Comparison of ENCODE assay signal across 1 cellular context in the genomic region with DNA sequence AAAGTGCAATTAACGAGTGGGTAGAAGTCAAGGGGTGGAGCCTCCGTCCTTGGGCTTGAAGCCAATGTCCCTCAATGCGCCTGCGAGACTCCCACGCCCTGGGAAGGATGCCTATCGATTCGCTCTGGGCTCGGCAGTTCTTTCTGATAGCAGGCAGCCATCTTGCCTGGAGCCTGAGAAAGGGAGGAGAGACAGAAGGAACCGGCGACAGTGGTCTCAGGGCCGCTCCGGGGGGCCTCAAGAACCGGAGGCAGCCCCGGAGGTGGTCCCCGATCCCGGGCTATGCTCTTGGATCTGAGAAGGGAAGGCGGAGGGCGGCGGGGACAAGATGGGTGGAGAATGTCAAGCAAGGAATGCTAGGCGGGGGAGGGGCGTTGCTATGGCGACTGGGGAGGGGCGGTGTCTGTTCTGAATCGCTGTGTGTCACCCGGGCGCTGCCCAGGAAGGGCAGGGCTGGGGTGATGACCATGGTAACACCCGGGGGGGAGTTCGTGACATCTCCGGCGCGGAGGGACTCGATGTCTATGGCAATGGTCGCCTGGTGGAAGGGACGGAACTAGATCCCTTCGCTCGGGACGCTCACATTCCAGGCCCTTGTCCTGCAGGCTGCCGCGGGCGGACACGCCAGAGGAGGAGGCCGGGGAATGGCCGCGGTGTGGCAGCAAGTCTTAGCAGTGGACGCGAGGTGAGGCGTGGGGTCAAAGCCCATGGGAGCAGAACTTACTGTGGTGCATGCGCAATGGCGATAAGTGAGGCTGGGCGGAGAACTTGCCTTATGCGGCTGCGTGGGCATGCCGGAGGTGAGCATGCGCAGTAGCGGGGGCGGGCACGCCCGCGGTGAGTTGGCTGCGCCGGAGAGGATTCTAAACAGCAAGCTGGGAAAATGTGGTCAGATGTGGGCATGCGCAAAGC.
A peak's percentile ranks its signal among the peaks of the same experiment; 100 is the strongest.
TF ChIP-seq lines count a peak whose summit lies in the region.

Gene WDR13, plus strand, starts transcription at position 140 of the 912 bp plus-strand sequence. Its CDS starts 505 bp downstream, at position 645.

TF ChIP-seq in HepG2, 621 proteins besides CTCF, POLR2A, EP300 and RAD21 (continued from another document and continues in another):
- TF ChIP-seq, protein P1, sequence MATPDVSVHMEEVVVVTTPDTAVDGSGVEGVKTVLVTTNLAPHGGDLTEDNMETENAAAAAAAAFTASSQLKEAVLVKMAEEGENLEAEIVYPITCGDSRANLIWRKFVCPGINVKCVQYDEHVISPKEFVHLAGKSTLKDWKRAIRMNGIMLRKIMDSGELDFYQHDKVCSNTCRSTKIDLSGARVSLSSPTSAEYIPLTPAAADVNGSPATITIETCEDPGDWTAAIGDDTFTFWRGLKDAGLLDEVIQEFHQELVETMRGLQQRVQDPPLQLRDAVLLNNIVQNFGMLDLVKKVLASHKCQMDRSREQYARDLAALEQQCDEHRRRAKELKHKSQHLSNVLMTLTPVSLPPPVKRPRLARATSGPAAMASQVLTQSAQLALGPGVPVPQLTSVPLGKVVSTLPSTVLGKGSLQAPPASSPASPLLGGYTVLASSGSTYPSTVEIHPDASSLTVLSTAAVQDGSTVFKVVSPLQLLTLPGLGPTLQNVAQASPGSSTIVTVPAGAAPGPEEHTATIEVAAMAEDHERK (CRISPR knock-in tag; IDR thresholded peaks at IDR 0.05; ENCODE audit: low read depth): no peak
- TF ChIP-seq JUND (CRISPR knock-in tag; IDR thresholded peaks at IDR 0.05) (no peak), CERS6 (CRISPR knock-in tag; IDR thresholded peaks at IDR 0.05) (no peak), PCBP2 (optimal IDR thresholded peaks at IDR 0.05; ENCODE audit: low read depth, low read length, poor library complexity, severe bottlenecking) (no peak), ZNF790 (CRISPR knock-in tag; IDR thresholded peaks at IDR 0.05; ENCODE audit: borderline replicate concordance) (no peak), ZBTB8A (CRISPR knock-in tag; IDR thresholded peaks at IDR 0.05; ENCODE audit: borderline replicate concordance, low read depth) (no peak), MTF1 (CRISPR knock-in tag; IDR thresholded peaks at IDR 0.05) (no peak), ZNF737 (CRISPR knock-in tag; IDR thresholded peaks at IDR 0.05; ENCODE audit: borderline replicate concordance) (no peak), FLYWCH1 (CRISPR knock-in tag; IDR thresholded peaks at IDR 0.05) (no peak), THAP11 (CRISPR knock-in tag; IDR thresholded peaks at IDR 0.05) (peak; percentile 54; the same call in 1 of the 2 replicates), ZNF296 (CRISPR knock-in tag; conservative IDR thresholded peaks at IDR 0.05) (no peak), DNMT1 (CRISPR knock-in tag; IDR thresholded peaks at IDR 0.05) (no peak), ZBTB26 (CRISPR knock-in tag; IDR thresholded peaks at IDR 0.05; ENCODE audit: borderline replicate concordance) (no peak), ZNF383 (CRISPR knock-in tag; IDR thresholded peaks at IDR 0.05; ENCODE audit: borderline replicate concordance) (no peak), CCAR2 (optimal IDR thresholded peaks at IDR 0.05; ENCODE audit: low read depth, low read length) (no peak), JARID2 (CRISPR knock-in tag; IDR thresholded peaks at IDR 0.05; ENCODE audit: insufficient replicate concordance) (no peak), PRPF4 (IDR thresholded peaks at IDR 0.05; ENCODE audit: low read depth, low read length, poor library complexity, severe bottlenecking) (no peak), FOXK2 (IDR thresholded peaks at IDR 0.05) (no peak), ZNF746 (CRISPR knock-in tag; IDR thresholded peaks at IDR 0.05) (no peak), NPAS2 (CRISPR knock-in tag; IDR thresholded peaks at IDR 0.05; ENCODE audit: borderline replicate concordance) (no peak), REL (CRISPR knock-in tag; conservative IDR thresholded peaks at IDR 0.05) (no peak), ZNF75D (CRISPR knock-in tag; IDR thresholded peaks at IDR 0.05; ENCODE audit: borderline replicate concordance) (no peak), PITX1 (CRISPR knock-in tag; IDR thresholded peaks at IDR 0.05) (peak; percentile 23; the same call in 1 of the 2 replicates), SP2 (CRISPR knock-in tag; IDR thresholded peaks at IDR 0.05) (no peak), NFYC (CRISPR knock-in tag; IDR thresholded peaks at IDR 0.05) (no peak), SSRP1 (CRISPR knock-in tag; IDR thresholded peaks at IDR 0.05) (peak; percentile 79; the same call in 1 of the 2 replicates), ZNF225 (CRISPR knock-in tag; IDR thresholded peaks at IDR 0.05) (no peak), ZBTB38 (CRISPR knock-in tag; IDR thresholded peaks at IDR 0.05) (no peak), MLLT10 (CRISPR knock-in tag; IDR thresholded peaks at IDR 0.05) (no peak), ZIK1 (CRISPR knock-in tag; IDR thresholded peaks at IDR 0.05; ENCODE audit: borderline replicate concordance, low read depth) (no peak), TBX2 (CRISPR knock-in tag; IDR thresholded peaks at IDR 0.05; ENCODE audit: borderline replicate concordance) (peak; percentile 35; the same call in 1 of the 2 replicates), DMTF1 (CRISPR knock-in tag; IDR thresholded peaks at IDR 0.05) (no peak), REPIN1 (CRISPR knock-in tag; IDR thresholded peaks at IDR 0.05; ENCODE audit: borderline replicate concordance, low read depth) (0 out of 2 replicates have a peak, but pooled peaks have one; percentile 17), POLR2AphosphoS5 (IDR thresholded peaks at IDR 0.05; ENCODE audit: low read depth, low read length) (peak; percentile 84), HDAC2 (CRISPR knock-in tag; IDR thresholded peaks at IDR 0.05) (no peak), SMC3 (IDR thresholded peaks at IDR 0.05; ENCODE audit: low read length) (no peak), DR1 (CRISPR knock-in tag; IDR thresholded peaks at IDR 0.05) (no peak), ZNF382 (CRISPR knock-in tag; IDR thresholded peaks at IDR 0.05; ENCODE audit: borderline replicate concordance) (no peak), SP5 (CRISPR knock-in tag; IDR thresholded peaks at IDR 0.05; ENCODE audit: borderline replicate concordance, low read depth) (peak; percentile 32; the same call in 1 of the 2 replicates), LCORL (IDR thresholded peaks at IDR 0.05) (no peak), LCORL (CRISPR knock-in tag; IDR thresholded peaks at IDR 0.05) (no peak), IRX3 (CRISPR knock-in tag; IDR thresholded peaks at IDR 0.05; ENCODE audit: borderline replicate concordance, low read depth) (no peak), FOXK1 (CRISPR knock-in tag; IDR thresholded peaks at IDR 0.05; ENCODE audit: borderline replicate concordance, low read depth) (no peak), ZNF784 (CRISPR knock-in tag; IDR thresholded peaks at IDR 0.05; ENCODE audit: borderline replicate concordance) (no peak; the same call in 1 of the 2 replicates), TBX3 (IDR thresholded peaks at IDR 0.05; ENCODE audit: borderline replicate concordance) (no peak), ZNF749 (CRISPR knock-in tag; IDR thresholded peaks at IDR 0.05; ENCODE audit: borderline replicate concordance) (no peak), ZNF556 (CRISPR knock-in tag; IDR thresholded peaks at IDR 0.05; ENCODE audit: borderline replicate concordance) (no peak), SIX4 (CRISPR knock-in tag; IDR thresholded peaks at IDR 0.05) (no peak), ZNF614 (CRISPR knock-in tag; IDR thresholded peaks at IDR 0.05; ENCODE audit: borderline replicate concordance) (0 out of 2 replicates have a peak, but pooled peaks have one; percentile 21), ZC3H4 (CRISPR knock-in tag; IDR thresholded peaks at IDR 0.05; ENCODE audit: borderline replicate concordance) (no peak), ZNF10 (CRISPR knock-in tag; IDR thresholded peaks at IDR 0.05; ENCODE audit: borderline replicate concordance, low read depth) (no peak), ZFP36 (IDR thresholded peaks at IDR 0.05; ENCODE audit: borderline replicate concordance, low read depth, low read length, partially characterized antibody) (no peak), AGO2 (optimal IDR thresholded peaks at IDR 0.05; ENCODE audit: low read depth, low read length) (peak; percentile 72)
- TF ChIP-seq, protein P2, sequence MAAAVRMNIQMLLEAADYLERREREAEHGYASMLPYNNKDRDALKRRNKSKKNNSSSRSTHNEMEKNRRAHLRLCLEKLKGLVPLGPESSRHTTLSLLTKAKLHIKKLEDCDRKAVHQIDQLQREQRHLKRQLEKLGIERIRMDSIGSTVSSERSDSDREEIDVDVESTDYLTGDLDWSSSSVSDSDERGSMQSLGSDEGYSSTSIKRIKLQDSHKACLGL (CRISPR knock-in tag; IDR thresholded peaks at IDR 0.05): no peak
- TF ChIP-seq, protein P3, sequence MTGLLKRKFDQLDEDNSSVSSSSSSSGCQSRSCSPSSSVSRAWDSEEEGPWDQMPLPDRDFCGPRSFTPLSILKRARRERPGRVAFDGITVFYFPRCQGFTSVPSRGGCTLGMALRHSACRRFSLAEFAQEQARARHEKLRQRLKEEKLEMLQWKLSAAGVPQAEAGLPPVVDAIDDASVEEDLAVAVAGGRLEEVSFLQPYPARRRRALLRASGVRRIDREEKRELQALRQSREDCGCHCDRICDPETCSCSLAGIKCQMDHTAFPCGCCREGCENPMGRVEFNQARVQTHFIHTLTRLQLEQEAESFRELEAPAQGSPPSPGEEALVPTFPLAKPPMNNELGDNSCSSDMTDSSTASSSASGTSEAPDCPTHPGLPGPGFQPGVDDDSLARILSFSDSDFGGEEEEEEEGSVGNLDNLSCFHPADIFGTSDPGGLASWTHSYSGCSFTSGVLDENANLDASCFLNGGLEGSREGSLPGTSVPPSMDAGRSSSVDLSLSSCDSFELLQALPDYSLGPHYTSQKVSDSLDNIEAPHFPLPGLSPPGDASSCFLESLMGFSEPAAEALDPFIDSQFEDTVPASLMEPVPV (CRISPR knock-in tag; IDR thresholded peaks at IDR 0.05): no peak
- TF ChIP-seq, protein P4, sequence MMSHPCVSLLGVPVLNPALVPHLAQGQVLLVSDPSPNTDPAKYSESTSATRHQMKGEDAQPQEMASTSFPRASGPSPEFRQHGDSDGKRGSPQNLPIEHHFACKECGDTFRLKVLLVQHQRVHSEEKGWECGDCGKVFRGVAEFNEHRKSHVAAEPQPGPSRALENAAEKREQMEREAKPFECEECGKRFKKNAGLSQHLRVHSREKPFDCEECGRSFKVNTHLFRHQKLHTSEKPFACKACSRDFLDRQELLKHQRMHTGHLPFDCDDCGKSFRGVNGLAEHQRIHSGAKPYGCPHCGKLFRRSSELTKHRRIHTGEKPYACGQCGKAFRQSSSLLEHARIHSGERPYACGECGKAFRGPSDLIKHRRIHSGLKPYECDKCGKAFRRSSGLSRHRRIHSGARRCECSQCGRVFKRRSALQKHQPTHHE (CRISPR knock-in tag; IDR thresholded peaks at IDR 0.05; ENCODE audit: borderline replicate concordance): no peak
- TF ChIP-seq, protein P5, sequence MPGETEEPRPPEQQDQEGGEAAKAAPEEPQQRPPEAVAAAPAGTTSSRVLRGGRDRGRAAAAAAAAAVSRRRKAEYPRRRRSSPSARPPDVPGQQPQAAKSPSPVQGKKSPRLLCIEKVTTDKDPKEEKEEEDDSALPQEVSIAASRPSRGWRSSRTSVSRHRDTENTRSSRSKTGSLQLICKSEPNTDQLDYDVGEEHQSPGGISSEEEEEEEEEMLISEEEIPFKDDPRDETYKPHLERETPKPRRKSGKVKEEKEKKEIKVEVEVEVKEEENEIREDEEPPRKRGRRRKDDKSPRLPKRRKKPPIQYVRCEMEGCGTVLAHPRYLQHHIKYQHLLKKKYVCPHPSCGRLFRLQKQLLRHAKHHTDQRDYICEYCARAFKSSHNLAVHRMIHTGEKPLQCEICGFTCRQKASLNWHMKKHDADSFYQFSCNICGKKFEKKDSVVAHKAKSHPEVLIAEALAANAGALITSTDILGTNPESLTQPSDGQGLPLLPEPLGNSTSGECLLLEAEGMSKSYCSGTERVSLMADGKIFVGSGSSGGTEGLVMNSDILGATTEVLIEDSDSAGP (CRISPR knock-in tag; IDR thresholded peaks at IDR 0.05; ENCODE audit: borderline replicate concordance): peak; percentile 47; the same call in 1 of the 2 replicates
- TF ChIP-seq, protein P6, sequence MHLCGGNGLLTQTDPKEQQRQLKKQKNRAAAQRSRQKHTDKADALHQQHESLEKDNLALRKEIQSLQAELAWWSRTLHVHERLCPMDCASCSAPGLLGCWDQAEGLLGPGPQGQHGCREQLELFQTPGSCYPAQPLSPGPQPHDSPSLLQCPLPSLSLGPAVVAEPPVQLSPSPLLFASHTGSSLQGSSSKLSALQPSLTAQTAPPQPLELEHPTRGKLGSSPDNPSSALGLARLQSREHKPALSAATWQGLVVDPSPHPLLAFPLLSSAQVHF (CRISPR knock-in tag; IDR thresholded peaks at IDR 0.05): no peak
